Comparison of ENCODE assay signal across 13 cellular contexts in the genomic region with DNA sequence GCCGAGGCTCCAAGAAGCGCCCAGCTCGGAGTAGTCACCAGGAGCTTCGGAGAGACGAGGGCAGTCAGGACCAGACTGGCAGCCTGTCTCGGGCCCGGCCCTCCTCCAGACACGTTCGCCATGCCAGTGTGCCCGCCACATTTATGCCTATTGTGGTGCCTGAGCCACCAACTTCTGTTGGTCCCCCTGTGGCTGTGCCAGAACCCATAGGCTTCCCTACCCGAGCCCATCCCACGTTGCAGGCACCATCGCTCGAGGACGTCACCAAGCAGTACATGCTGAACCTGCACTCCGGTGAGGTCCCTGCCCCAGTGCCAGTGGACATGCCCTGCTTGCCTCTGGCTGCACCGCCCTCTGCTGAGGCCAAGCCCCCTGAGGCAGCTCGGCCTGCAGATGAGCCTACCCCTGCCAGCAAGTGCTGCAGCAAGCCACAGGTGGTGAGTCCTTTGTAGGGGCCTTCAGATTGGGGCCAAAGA. TPM values are rescaled to one million over a fixed set of nuclear protein-coding genes. Genes with fewer than 3 reads are reported as not detected.
A peak's percentile ranks its signal among the peaks of the same experiment; 100 is the strongest.
DNase-seq lines count a peak whose midpoint lies in the region; ATAC-seq, FAIRE-seq and TF ChIP-seq lines count a peak whose summit lies in the region.
"Had no signal": no experiment of that assay in that cellular context is flagged by ENCODE, and none has a peak within 500 bp of the region (broad histone marks: within the 10 kb centered on the region; RNA-seq: fewer than 3 reads in every experiment).

No MANE protein-coding gene starts in this region.

- H3K27me3 Mint-ChIP-seq in activated CD4-positive, alpha-beta T cell treated with anti-CD3 and anti-CD28 coated beads for 36 hours, result peaks cover 7% of the 10 kb centered on the region

- H3K27me3 ChIP-seq in ascending aorta (no peaks in the 10 kb centered on the region), right atrium auricular region (no peaks in the 10 kb centered on the region)

- peaks cover 39% of the 10 kb centered on the region for H3K4me1 ChIP-seq in A549
- H3K4me1 ChIP-seq in ascending aorta, result peaks cover 6 to 28% of the 10 kb centered on the region in 2 donors
- peaks cover 0 to 78% of the 10 kb centered on the region in 2 donors for H3K4me1 ChIP-seq in right atrium auricular region

- H3K4me1 Mint-ChIP-seq in activated CD4-positive, alpha-beta T cell treated with anti-CD3 and anti-CD28 coated beads for 36 hours, result peaks cover 5% of the 10 kb centered on the region

- CTCF ChIA-PET in A549 (lab: Yijun Ruan, JAX), result interaction anchor here (0.6 to 18.2 kb wide), 7 partner anchors 8 to 492 kb away, joined by 3 to 205 read pairs (median 24); no protein-coding TSS in a partner anchor
- CTCF ChIA-PET in activated CD4-positive, alpha-beta T cell treated with anti-CD3 and anti-CD28 coated beads for 36 hours (lab: Charles Lee), result interaction anchor here (0.7 kb wide), 1 partner anchor 53 kb away, joined by 3 read pairs; no protein-coding TSS in a partner anchor

- no peak for ATAC-seq in A549
- no peak for ATAC-seq in activated CD4-positive, alpha-beta T cell treated with anti-CD3 and anti-CD28 coated beads for 36 hours

- POLR2A ChIA-PET in A549 (lab: Yijun Ruan, JAX), result no interaction called here
- POLR2A ChIA-PET in activated CD4-positive, alpha-beta T cell treated with anti-CD3 and anti-CD28 coated beads for 36 hours (lab: Charles Lee), result no interaction called here

- H3K27ac ChIP-seq in A549 (no peak overlapping the region), ascending aorta (peak overlapping the region; percentile 94 to 96), right atrium auricular region (peak overlapping the region; percentile 95 to 98)

- TF ChIP-seq RAD21 in A549 (conservative IDR thresholded peaks at IDR 0.05 in 1 of 2, IDR thresholded peaks at IDR 0.05 in 1 of 2), result no peak

- 95% methylated on average over 17 of the region's 18 CpGs for WGBS in A549 (ENCODE audit: missing lambda C conversion rate)

- peak overlapping the region; percentile 37 for H3K4me2 ChIP-seq in A549

- intact Hi-C loops in ascending aorta (cut with DNase I), result no loop called here
- intact Hi-C loops in activated CD4-positive, alpha-beta T cell treated with anti-CD3 and anti-CD28 coated beads for 36 hours (cut with DNase I, micrococcal nuclease), result no loop called here

- no peak for DNase-seq in A549 (ENCODE audit: low read depth in 1 of 2, low spot score in 1 of 2)
- no peak for DNase-seq in ascending aorta (ENCODE audit: low spot score in 2 of 2)
- no peak for DNase-seq in right atrium auricular region (ENCODE audit: low spot score)
- DNase-seq in retinal pigment epithelial cell (ENCODE audit: low read depth), result no peak
- DNase-seq in SHP77 treated with DMSO at 0.1 percent for 48 hours (lab: John Stamatoyannopoulos, UW), result no peak
- DNase-seq in activated T-cell treated with anti-CD3 and anti-CD28 coated beads, Interleukin-2, amount 50 U/mL, for 1 hour, result no peak
- DNase-seq in SKM-1 treated with dmso at 0.1 percent for 144 hours (lab: John Stamatoyannopoulos, UW; ENCODE audit: unreplicated experiment), result no peak
- no peak for DNase-seq in activated CD4-positive, alpha-beta T cell treated with anti-CD3 and anti-CD28 coated beads for 36 hours
- DNase-seq: GOT3; NCI-H446 treated with DMSO at 0.1 percent for 48 hours; stimulated activated CD8-positive, alpha-beta memory T cell treated with anti-CD3 and anti-CD28 coated beads, Interleukin-4, amount 100 ng/mL, for 48 hours had no signal

- H3K4me3 ChIP-seq in A549, result no peak overlapping the region
- H3K4me3 ChIP-seq in ascending aorta, result peak overlapping the region; percentile 71 to 75
- peak overlapping the region; percentile 60 to 72 for H3K4me3 ChIP-seq in right atrium auricular region
- peak overlapping the region; percentile 48 for H3K4me3 ChIP-seq in retinal pigment epithelial cell (ENCODE audit: low read length)

- H3K36me3 Mint-ChIP-seq in activated CD4-positive, alpha-beta T cell treated with anti-CD3 and anti-CD28 coated beads for 36 hours (ENCODE audit: low read depth), result no peaks in the 10 kb centered on the region

- TF ChIP-seq POLR2A in A549 (IDR thresholded peaks at IDR 0.05; ENCODE audit: low read length), result no peak

- FAIRE-seq in A549 (lab: Jason Lieb, UNC), result no peak

- H3K36me3 ChIP-seq in ascending aorta (peaks cover 0 to 14% of the 10 kb centered on the region in 2 donors), right atrium auricular region (peaks cover 5% of the 10 kb centered on the region)

- no peak for TF ChIP-seq CTCF in A549 (IDR thresholded peaks at IDR 0.05)
- TF ChIP-seq CTCF in ascending aorta (IDR thresholded peaks at IDR 0.05), result no peak
- no peak for TF ChIP-seq CTCF in right atrium auricular region (IDR thresholded peaks at IDR 0.05)
- TF ChIP-seq CTCF in retinal pigment epithelial cell (conservative IDR thresholded peaks at IDR 0.05; ENCODE audit: low read depth, low read length), result no peak

- TF ChIP-seq EP300 in A549 (IDR thresholded peaks at IDR 0.05), result no peak

- H3K9me3 Mint-ChIP-seq in activated CD4-positive, alpha-beta T cell treated with anti-CD3 and anti-CD28 coated beads for 36 hours (ENCODE audit: low read depth), result no peaks in the 10 kb centered on the region

- H3K9me3 ChIP-seq in A549 (no peaks in the 10 kb centered on the region), ascending aorta (no peaks in the 10 kb centered on the region), right atrium auricular region (no peaks in the 10 kb centered on the region)

- no peak overlapping the region for H3K4me3 Mint-ChIP-seq in activated CD4-positive, alpha-beta T cell treated with anti-CD3 and anti-CD28 coated beads for 36 hours

- H3K27ac Mint-ChIP-seq in activated CD4-positive, alpha-beta T cell treated with anti-CD3 and anti-CD28 coated beads for 36 hours, result no peak overlapping the region

TF ChIP-seq in A549, 52 proteins besides CTCF, POLR2A, EP300 and RAD21 (continues in another document):
- no peak for TF ChIP-seq HOXB5 (CRISPR knock-in tag; IDR thresholded peaks at IDR 0.05)
- TF ChIP-seq HOXB13 (CRISPR knock-in tag; IDR thresholded peaks at IDR 0.05; ENCODE audit: low read depth), result no peak
- TF ChIP-seq, protein P1, sequence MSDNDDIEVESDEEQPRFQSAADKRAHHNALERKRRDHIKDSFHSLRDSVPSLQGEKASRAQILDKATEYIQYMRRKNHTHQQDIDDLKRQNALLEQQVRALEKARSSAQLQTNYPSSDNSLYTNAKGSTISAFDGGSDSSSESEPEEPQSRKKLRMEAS (IDR thresholded peaks at IDR 0.05), result no peak
- TF ChIP-seq, protein P2, sequence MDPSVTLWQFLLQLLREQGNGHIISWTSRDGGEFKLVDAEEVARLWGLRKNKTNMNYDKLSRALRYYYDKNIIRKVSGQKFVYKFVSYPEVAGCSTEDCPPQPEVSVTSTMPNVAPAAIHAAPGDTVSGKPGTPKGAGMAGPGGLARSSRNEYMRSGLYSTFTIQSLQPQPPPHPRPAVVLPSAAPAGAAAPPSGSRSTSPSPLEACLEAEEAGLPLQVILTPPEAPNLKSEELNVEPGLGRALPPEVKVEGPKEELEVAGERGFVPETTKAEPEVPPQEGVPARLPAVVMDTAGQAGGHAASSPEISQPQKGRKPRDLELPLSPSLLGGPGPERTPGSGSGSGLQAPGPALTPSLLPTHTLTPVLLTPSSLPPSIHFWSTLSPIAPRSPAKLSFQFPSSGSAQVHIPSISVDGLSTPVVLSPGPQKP (IDR thresholded peaks at IDR 0.05; ENCODE audit: low read depth, low read length), result no peak
- no peak for TF ChIP-seq EHF (CRISPR knock-in tag; IDR thresholded peaks at IDR 0.05)
- no peak for TF ChIP-seq BCL3 (IDR thresholded peaks at IDR 0.05)
- no peak for TF ChIP-seq ZC3H11A (IDR thresholded peaks at IDR 0.05)
- TF ChIP-seq TP53 (CRISPR knock-in tag; IDR thresholded peaks at IDR 0.05), result no peak
- no peak for TF ChIP-seq RFX5 (IDR thresholded peaks at IDR 0.05)
- no peak for TF ChIP-seq USF2 (IDR thresholded peaks at IDR 0.05)
- no peak for TF ChIP-seq JUN (IDR thresholded peaks at IDR 0.05)
- TF ChIP-seq RNF2 (IDR thresholded peaks at IDR 0.05; ENCODE audit: borderline replicate concordance, low read depth), result no peak
- no peak for TF ChIP-seq CEBPB (IDR thresholded peaks at IDR 0.05)

RNA-seq across cellular contexts. Expression of gene ARHGEF17, which starts 3.4 kb away (rescaled TPM):
- polyA plus RNA-seq in A549 (2011; rRNA removed), result 7.0 and 11.0 TPM in 2 replicates
- 15.3 and 21.1 TPM in 2 replicates for polyA plus RNA-seq in A549 (2012; cell fraction: cytosol; rRNA removed)
- 105 and 156 TPM in 2 replicates for polyA plus RNA-seq in A549 (2012; cell fraction: nucleus; rRNA removed)
- 16.2 to 19.2 TPM (median 16.9 TPM) in 3 replicates for polyA plus RNA-seq in A549 (2017; fragmentation: RNase III; extraction: RNeasy Plus Mini Kit Qiagen cat#74134 plus additional on column Dnase treatment)
- polyA minus RNA-seq in A549 (2011; rRNA and poly(A)+ RNA removed), result 12.0 and 17.3 TPM in 2 replicates
- 193 TPM for total RNA-seq in ascending aorta
- 10 to 100 TPM; 41.6 to 59.9 TPM for total RNA-seq in right atrium auricular region
- under 1 TPM in 1 of 2 experiments, not detected in 1; 0.05 TPM for total RNA-seq in activated CD4-positive, alpha-beta T cell treated with anti-CD3 and anti-CD28 coated beads for 36 hours

RNA-seq across cellular contexts. Expression of gene P2RY6, which starts 39.3 kb away (rescaled TPM):
- polyA plus RNA-seq in A549 (2011; rRNA removed) (6.8 and 8.4 TPM in 2 replicates), A549 (2017; fragmentation: RNase III; extraction: RNeasy Plus Mini Kit Qiagen cat#74134 plus additional on column Dnase treatment) (8.8 to 11.2 TPM (median 9.1 TPM) in 3 replicates)
- 37.8 and 59.4 TPM in 2 replicates for polyA plus RNA-seq in A549 (2012; cell fraction: cytosol; rRNA removed)
- 64.4 and 119 TPM in 2 replicates for polyA plus RNA-seq in A549 (2012; cell fraction: nucleus; rRNA removed)
- 7.6 and 11.6 TPM in 2 replicates for polyA minus RNA-seq in A549 (2011; rRNA and poly(A)+ RNA removed)
- total RNA-seq in ascending aorta (8.8 TPM), right atrium auricular region (1 to 10 TPM in 1 of 2 donors, under 1 TPM in 1; 0.19 to 1.9 TPM)
- not detected for total RNA-seq in activated CD4-positive, alpha-beta T cell treated with anti-CD3 and anti-CD28 coated beads for 36 hours
- total RNA-seq: G401, SK-MEL-5 had no signal

Comparison
In these comparisons a context has a peak if more than half of its experiments do, and no peak if none do; other contexts are left out.
1. H3K27ac ChIP-seq: peak in ascending aorta (2 of 2) and right atrium auricular region (2 of 2); none in A549 (0 of 2).
2. RNA of gene ARHGEF17, which starts 3.4 kb away (total RNA-seq): 193 TPM in ascending aorta (single experiment) and 41.6 to 59.9 TPM in right atrium auricular region; 0.05 TPM in activated CD4-positive, alpha-beta T cell treated with anti-CD3 and anti-CD28 coated beads for 36 hours; every median in the first group is over 10 times any median in the second.